ENCODE assay signal across 27 cellular contexts in the genomic region with DNA sequence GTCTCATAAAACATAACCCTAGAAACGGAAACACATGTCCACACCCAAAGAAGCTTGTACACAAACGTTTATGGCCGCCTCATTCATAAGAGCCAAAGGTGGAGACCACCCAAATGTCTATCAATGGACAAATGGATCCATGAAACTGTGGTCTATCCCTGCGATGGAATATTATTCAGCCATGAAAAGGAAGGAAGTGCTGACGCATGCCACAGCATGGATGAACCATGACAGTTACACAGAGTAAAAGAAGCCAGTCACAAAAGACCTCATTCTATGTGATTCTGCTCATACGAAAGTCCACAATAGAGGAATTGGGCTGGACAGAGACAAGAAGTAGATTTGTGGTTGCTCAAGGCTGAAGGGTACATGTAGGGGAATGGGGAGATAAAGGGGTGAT.
"Had no signal": no experiment of that assay in that cellular context is flagged by ENCODE, and none has a peak within 500 bp of the region (broad histone marks: within the 10 kb centered on the region; RNA-seq: fewer than 3 reads in every experiment).

No MANE protein-coding gene starts in this region.

- FAIRE-seq: islet of Langerhans, small intestine had no signal

- ATAC-seq: heart right ventricle; left cardiac atrium; left lung; naive thymus-derived CD8-positive, alpha-beta T cell; psoas muscle; right cardiac atrium; stimulated activated effector memory CD8-positive, alpha-beta T cell treated with anti-CD3 and anti-CD28 coated beads, Interleukin-12 subunit alpha, Interleukin-12 subunit beta, amount 100 ng/mL, for 72 hours had no signal

- H3K36me3 Mint-ChIP-seq: naive thymus-derived CD8-positive, alpha-beta T cell; stimulated activated effector memory CD8-positive, alpha-beta T cell treated with anti-CD3 and anti-CD28 coated beads, Interleukin-12 subunit alpha, Interleukin-12 subunit beta, amount 100 ng/mL, for 72 hours had no signal

- H3K27ac Mint-ChIP-seq: naive thymus-derived CD8-positive, alpha-beta T cell; nephron progenitor cell; stimulated activated effector memory CD8-positive, alpha-beta T cell treated with anti-CD3 and anti-CD28 coated beads, Interleukin-12 subunit alpha, Interleukin-12 subunit beta, amount 100 ng/mL, for 72 hours had no signal

- H3K9me3 ChIP-seq: esophagus squamous epithelium, heart right ventricle, left lung, ovary, psoas muscle, stomach, thyroid gland, vagina had no signal

- H3K27me3 ChIP-seq: esophagus squamous epithelium, heart right ventricle, left lung, ovary, stomach, thyroid gland, vagina had no signal

- H3K36me3 ChIP-seq: esophagus squamous epithelium, ovary, stomach, thyroid gland, vagina had no signal

- H3K9me3 Mint-ChIP-seq: naive thymus-derived CD8-positive, alpha-beta T cell; stimulated activated effector memory CD8-positive, alpha-beta T cell treated with anti-CD3 and anti-CD28 coated beads, Interleukin-12 subunit alpha, Interleukin-12 subunit beta, amount 100 ng/mL, for 72 hours had no signal

- H3K27ac ChIP-seq: coronary artery, heart right ventricle, left lung, ovary, psoas muscle, stomach, thyroid gland, vagina had no signal

- H3K4me3 ChIP-seq: coronary artery, esophagus squamous epithelium, heart right ventricle, left lung, ovary, psoas muscle, stomach, thyroid gland, vagina had no signal

- DNase-seq: dermis blood vessel endothelial cell; effector memory CD4-positive, alpha-beta T cell; erythroblast; esophagus squamous epithelium; foreskin melanocyte; glutamatergic neuron; heart right ventricle; hippocampal formation; left cardiac atrium; left lung; nephron progenitor cell; occipital lobe; ovary; psoas muscle; right cardiac atrium; small intestine; stimulated activated CD4-positive, alpha-beta T cell treated with anti-CD3 and anti-CD28 coated beads, Interleukin-2, amount 100 ng/mL, for 24 hours; stimulated activated CD4-positive, alpha-beta T cell treated with anti-CD3 and anti-CD28 coated beads, Interleukin-4, amount 100 ng/mL, for 24 hours; stimulated activated naive CD4-positive, alpha-beta T cell treated with Interleukin-2 at 50 U/mL for 16 hours; stomach; thyroid gland; trophoblast cell had no signal
